ENCODE assay signal across 9 cellular contexts in the genomic region with DNA sequence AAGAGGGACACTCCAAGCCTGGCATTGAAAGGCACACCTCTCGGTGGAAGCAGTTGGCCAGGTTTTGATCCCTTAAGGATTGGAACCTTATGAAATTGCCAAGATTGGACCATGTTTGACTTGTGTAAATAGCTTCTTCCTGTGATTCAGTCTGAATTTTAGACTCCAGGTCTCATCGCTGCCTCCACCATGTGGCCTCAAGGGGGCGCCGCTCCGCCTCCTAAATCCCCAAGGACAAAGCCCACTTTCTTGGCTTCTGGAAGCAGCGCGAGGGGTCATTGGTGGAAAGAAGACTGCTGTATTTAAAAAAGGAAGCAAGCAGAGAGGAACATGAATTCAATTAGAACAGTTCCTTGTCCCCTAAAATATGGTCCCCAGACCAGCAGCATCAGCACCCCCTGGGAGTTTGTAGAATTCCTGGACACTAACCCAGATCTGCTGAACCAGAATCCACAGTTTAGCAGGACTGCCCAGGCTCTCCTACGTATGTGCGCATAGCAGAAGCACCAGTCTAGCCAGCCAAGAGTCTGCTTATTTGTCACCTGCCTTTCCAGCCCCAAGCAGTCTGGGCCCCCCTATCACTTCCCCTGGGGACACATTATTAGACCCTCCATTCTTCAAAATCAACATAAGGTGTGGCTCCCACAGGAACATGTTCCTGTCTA.
DNase-seq lines count a peak whose midpoint lies in the region; ATAC-seq, FAIRE-seq and TF ChIP-seq lines count a peak whose summit lies in the region.
"Had no signal": no experiment of that assay in that cellular context is flagged by ENCODE, and none has a peak within 500 bp of the region (broad histone marks: within the 10 kb centered on the region; RNA-seq: fewer than 3 reads in every experiment).

No MANE protein-coding gene starts in this region.

- intact Hi-C loops in Calu3 (cut with micrococcal nuclease; ENCODE audit: unreplicated experiment) = no loop called here
- intact Hi-C loops in OCI-LY7 (cut with micrococcal nuclease; ENCODE audit: unreplicated experiment) = no loop called here

- H3K36me3 Mint-ChIP-seq in Calu3 (ENCODE audit: insufficient read depth, unreplicated experiment) = no peaks in the 10 kb centered on the region

- peak overlapping the region; percentile 96 for H2BK20ac ChIP-seq in H1 (ENCODE audit: low read length)

- TF ChIP-seq CTCF in Calu3 (IDR thresholded peaks at IDR 0.05; ENCODE audit: unreplicated experiment) (peak; percentile 28), OCI-LY7 (conservative IDR thresholded peaks at IDR 0.05; ENCODE audit: low read length) (peak; percentile 92), H1 (IDR thresholded peaks at IDR 0.05; ENCODE audit: control extremely low read depth in 1 of 3, insufficient read depth in 1 of 3, low read depth in 1 of 3, low read length in 3 of 3) (peak; percentile 85 to 88 (median 86))

- no peaks in the 10 kb centered on the region for H3K79me2 ChIP-seq in OCI-LY7 (ENCODE audit: insufficient read depth, low read depth, low read length)
- no peaks in the 10 kb centered on the region for H3K79me2 ChIP-seq in H1 (ENCODE audit: control insufficient read depth in 1 of 2, insufficient read depth in 2 of 2, low read length in 2 of 2)

- no peak overlapping the region for H2BK5ac ChIP-seq in H1 (ENCODE audit: low read depth, low read length)

- no TSS peak for BruUV-seq in Calu3 (replicated peaks; lab: Mats Ljungman, UMichigan)
- no TSS peak for BruUV-seq in OCI-LY7 (replicated peaks; lab: Mats Ljungman, UMichigan)

- no peak overlapping the region for H4K8ac ChIP-seq in H1 (ENCODE audit: extremely low read depth, insufficient read depth, low read length)

- peak overlapping the region; percentile 17 for H4K91ac ChIP-seq in H1 (replicated peaks; ENCODE audit: insufficient read length, low read length)

- 27% methylated on average over 9 of the region's 9 CpGs; no CpG with 5 or more reads in 1 of the 2 experiments for WGBS in H1 (ENCODE audit: extremely low coverage in 1 of 2, insufficient coverage in 1 of 2, insufficient read length in 1 of 2, insufficient replicate concordance in 2 of 2, low coverage in 1 of 2, low lambda C conversion rate in 2 of 2, missing lambda C conversion rate in 1 of 2), 2 experiments
- WGBS in mesodermal cell (ENCODE audit: insufficient coverage in 2 of 2), 2 experiments = 28 to 82% methylated on average over 3 to 4 of the region's 9 CpGs

- H2BK12ac ChIP-seq in H1 (ENCODE audit: low read depth, low read length) = peak overlapping the region; percentile 69; the same call in 1 of the 2 replicates

- H3K9me3 Mint-ChIP-seq in Calu3 (ENCODE audit: low read depth, unreplicated experiment) = no peaks in the 10 kb centered on the region

- no peaks in the 10 kb centered on the region for H3K79me1 ChIP-seq in H1 (ENCODE audit: low read depth, low read length)

- peak; percentile 85 to 92 for TF ChIP-seq RAD21 in H1 (IDR thresholded peaks at IDR 0.05 in 1 of 2, conservative IDR thresholded peaks at IDR 0.05 in 1 of 2; ENCODE audit: low read depth in 2 of 2, low read length in 2 of 2)

- H3K4me1 Mint-ChIP-seq in Calu3 (ENCODE audit: low read depth, unreplicated experiment) = peaks cover 25% of the 10 kb centered on the region

- no peak for FAIRE-seq in H1 (lab: Jason Lieb, UNC)

- POLR2A ChIA-PET in OCI-LY7 (lab: Charles Lee) (interaction anchor here (1.3 kb wide), 1 partner anchor 10 kb away, joined by 5 read pairs; no protein-coding TSS in a partner anchor), H1 (lab: Charles Lee; ENCODE audit: partially characterized antibody) (no interaction called here)

- H3K4me3 Mint-ChIP-seq in Calu3 (ENCODE audit: low read depth, unreplicated experiment) = no peak overlapping the region
- H3K4me3 Mint-ChIP-seq: T-helper 1 cell treated with Interleukin-12 subunit alpha and Interleukin-12 subunit beta and Interleukin-4 antibody, amounts not matched to agents 30 μg/mL and 1 μg/mL, for 36 hours had no signal

- H3K23ac ChIP-seq in H1 (ENCODE audit: insufficient read length) = no peak overlapping the region

- TF ChIP-seq EP300 in H1 (IDR thresholded peaks at IDR 0.05; ENCODE audit: borderline replicate concordance in 1 of 2, low read depth in 2 of 2, low read length in 2 of 2) = no peak

- H3K27me3 ChIP-seq in H1 (replicated peaks in 1 of 4; ENCODE audit: control insufficient read depth in 3 of 4, extremely low read depth in 1 of 4, insufficient read depth in 3 of 4, low read length in 3 of 4) = no peaks in the 10 kb centered on the region; a peak in 1 of 7 replicates

- H2BK15ac ChIP-seq in H1 (ENCODE audit: low read length) = no peak overlapping the region

- no peak overlapping the region for H3K9ac ChIP-seq in H1 (replicated peaks in 1 of 4; ENCODE audit: extremely low read depth in 1 of 4, low read depth in 3 of 4, low read length in 3 of 4)

- H3K36me3 ChIP-seq in OCI-LY7 (ENCODE audit: insufficient read depth, low read length) (no peaks in the 10 kb centered on the region), H1 (ENCODE audit: control insufficient read depth in 2 of 4, insufficient read depth in 4 of 4, low read length in 3 of 4) (no peaks in the 10 kb centered on the region), mesodermal cell (ENCODE audit: control insufficient read depth, insufficient read depth, low read length) (no peaks in the 10 kb centered on the region)

- H4K20me1 ChIP-seq in OCI-LY7 (ENCODE audit: insufficient read depth, low read length) (no peaks in the 10 kb centered on the region), H1 (replicated peaks in 1 of 2; ENCODE audit: control insufficient read depth in 1 of 2, insufficient read depth in 2 of 2, low read length in 2 of 2) (no peaks in the 10 kb centered on the region)

- no peak overlapping the region for H4K5ac ChIP-seq in H1 (ENCODE audit: insufficient read length, low read depth, low read length)

- peak; percentile 55 for DNase-seq in Calu3
- peak; percentile 60 for DNase-seq in HT-29 (ENCODE audit: low spot score)
- DNase-seq in OCI-LY7 (ENCODE audit: low spot score) = peak; percentile 57
- peak; percentile 43 to 88 for DNase-seq in H1 (ENCODE audit: low read depth in 1 of 2, low spot score in 2 of 2)
- DNase-seq in effector CD4-positive, alpha-beta T cell = no peak
- no peak for DNase-seq in epidermal melanocyte (ENCODE audit: insufficient read length, low spot score)

- H3K4ac ChIP-seq in H1 (replicated peaks; ENCODE audit: insufficient read length, low read depth, low read length) = no peak overlapping the region

- peak overlapping the region; percentile 34; the same call in 1 of the 2 replicates for H3K18ac ChIP-seq in H1 (ENCODE audit: extremely low read depth, low read length)

- H3K23me2 ChIP-seq in H1 (ENCODE audit: low read depth, low read length) = no peaks in the 10 kb centered on the region

- 0 out of 2 replicates have a peak overlapping the region, but pooled peaks have one; percentile 95 for H2AK5ac ChIP-seq in H1 (ENCODE audit: low read depth, low read length)

- ATAC-seq in HG03280 (IDR thresholded peaks at IDR 0.05; ENCODE audit: unreplicated experiment) = no peak

- no peak for TF ChIP-seq POLR2A in H1 (IDR thresholded peaks at IDR 0.05; ENCODE audit: control extremely low read depth in 1 of 2, low read depth in 2 of 2, low read length in 2 of 2)

- no peak overlapping the region for H3K56ac ChIP-seq in H1 (replicated peaks; ENCODE audit: insufficient read length, low read depth, low read length)

- H3K4me3 ChIP-seq in OCI-LY7 (ENCODE audit: low read depth, low read length, poor library complexity, severe bottlenecking) (no peak overlapping the region), H1 (ENCODE audit: extremely low read depth in 1 of 4, insufficient read depth in 2 of 4, low read depth in 3 of 4, low read length in 4 of 4) (no peak overlapping the region), mesodermal cell (ENCODE audit: extremely low read depth, insufficient read depth, low read length, poor library complexity, severe bottlenecking) (no peak overlapping the region)

- H3K4me1 ChIP-seq in OCI-LY7 (ENCODE audit: insufficient read depth, low read length, poor library complexity, severe bottlenecking) (no peaks in the 10 kb centered on the region), H1 (replicated peaks in 1 of 4; ENCODE audit: control insufficient read depth in 3 of 4, insufficient read depth in 4 of 4, low read length in 3 of 4) (peaks cover 19 to 28% (median 20%) of the 10 kb centered on the region in 4 experiments), mesodermal cell (ENCODE audit: control insufficient read depth, insufficient read depth, low read length, poor library complexity, severe bottlenecking) (peaks cover 18% of the 10 kb centered on the region)

- H3K9me3 ChIP-seq in OCI-LY7 (ENCODE audit: low read length) (no peaks in the 10 kb centered on the region), H1 (ENCODE audit: insufficient read depth in 2 of 2, low read depth in 1 of 2, low read length in 1 of 2) (no peaks in the 10 kb centered on the region), mesodermal cell (ENCODE audit: control insufficient read depth, low read length) (peaks cover under 1% of the 10 kb centered on the region)

- CTCF ChIA-PET in Calu3 (lab: Charles Lee) = interaction anchor here (0.6 to 1.4 kb wide), 3 partner anchors 10 to 545 kb away, joined by 3 to 8 read pairs (median 5); no protein-coding TSS in a partner anchor
- CTCF ChIA-PET in OCI-LY7 (lab: Charles Lee; ENCODE audit: unreplicated experiment) = interaction anchor here (0.5 kb wide), 1 partner anchor 10 kb away, joined by 4 read pairs; no protein-coding TSS in a partner anchor
- CTCF ChIA-PET in H1 (lab: Charles Lee; ENCODE audit: partially characterized antibody) = interaction anchor here (0.7 to 5.2 kb wide), 51 partner anchors 9 to 551 kb away, joined by 3 to 87 read pairs (median 4); no protein-coding TSS in a partner anchor

- H2AFZ ChIP-seq in OCI-LY7 (ENCODE audit: low read length) (no peak overlapping the region), H1 (ENCODE audit: low read length) (no peak overlapping the region; the same call in 1 of the 2 replicates)

- no peaks in the 10 kb centered on the region for H3K27me3 Mint-ChIP-seq in Calu3 (ENCODE audit: unreplicated experiment)

- no peak overlapping the region for H3K27ac Mint-ChIP-seq in Calu3 (ENCODE audit: unreplicated experiment)

- no peak overlapping the region for H3K14ac ChIP-seq in H1 (ENCODE audit: insufficient read length)

- H3K4me2 ChIP-seq in OCI-LY7 (ENCODE audit: low read length) = no peak overlapping the region
- no peak overlapping the region for H3K4me2 ChIP-seq in H1 (ENCODE audit: insufficient read depth in 1 of 2, low read depth in 2 of 2, low read length in 2 of 2)

- no peaks in the 10 kb centered on the region for H3K9me2 ChIP-seq in OCI-LY7 (ENCODE audit: insufficient read depth, low read length)

- no peak overlapping the region for H3K27ac ChIP-seq in OCI-LY7 (ENCODE audit: low read depth, low read length, poor library complexity, severe bottlenecking)
- H3K27ac ChIP-seq in H1 (ENCODE audit: low read depth, low read length) = no peak overlapping the region
- H3K27ac ChIP-seq in mesodermal cell (ENCODE audit: low read depth, low read length, severe bottlenecking) = peak overlapping the region; percentile 51

- no peak overlapping the region for H2BK120ac ChIP-seq in H1 (replicated peaks; ENCODE audit: low read depth, low read length)

TF ChIP-seq in H1, 55 proteins besides CTCF, POLR2A, EP300 and RAD21 (continues in another document):
- TF ChIP-seq RFX5 (IDR thresholded peaks at IDR 0.05; ENCODE audit: borderline replicate concordance, low read depth, low read length) = no peak
- no peak for TF ChIP-seq MAFK (IDR thresholded peaks at IDR 0.05; ENCODE audit: low read depth, low read length)

Comparison
In these comparisons a context has a peak if more than half of its experiments do, and no peak if none do; other contexts are left out.
1. DNase-seq: peak in Calu3 (single experiment), HT-29 (single experiment), OCI-LY7 (single experiment) and H1 (2 of 2); none in effector CD4-positive, alpha-beta T cell (single experiment) and epidermal melanocyte (single experiment).
2. CTCF ChIP-seq: peak in every context shown above with its lines; median percentile 92 in OCI-LY7; 86 in H1; 28 in Calu3.